ENCODE assay signal across 26 cellular contexts in the genomic region with DNA sequence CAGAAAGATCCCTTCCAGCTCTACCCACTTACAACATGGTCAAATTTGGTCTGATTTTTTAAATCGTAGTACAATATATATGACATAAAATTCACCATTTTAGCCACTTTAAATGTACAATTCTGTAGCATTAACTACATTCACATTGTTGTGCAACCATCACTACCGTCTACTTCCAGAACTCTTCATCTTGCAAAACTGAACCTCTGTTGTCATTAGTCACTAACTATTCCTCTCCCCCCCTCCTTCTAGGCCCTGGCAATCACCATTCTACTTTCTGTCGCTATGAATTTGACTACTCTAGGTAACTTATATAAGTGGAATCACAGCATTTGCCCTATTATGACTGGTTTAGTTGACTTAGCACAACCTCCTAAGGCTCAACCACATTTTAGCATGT. TPM values are rescaled to one million over a fixed set of nuclear protein-coding genes. Genes with fewer than 3 reads are reported as not detected.
"Had no signal": no experiment of that assay in that cellular context is flagged by ENCODE, and none has a peak within 500 bp of the region (broad histone marks: within the 10 kb centered on the region; RNA-seq: fewer than 3 reads in every experiment).

No MANE protein-coding gene starts in this region.

- H3K27ac Mint-ChIP-seq: activated B cell treated with CpG ODN at 0.5 μM for 24 hours; activated CD8-positive, alpha-beta T cell treated with anti-CD3 and anti-CD28 coated beads, Interleukin-2, amount 10 ng/mL, durations not matched to agents 7 days and 5 days; activated T-helper 1 cell treated with anti-CD3 and anti-CD28 coated beads, Interleukin-12 subunit alpha, Interleukin-12 subunit beta, Interleukin-2, Interleukin-4 antibody, amounts not matched to agents 30 ng/mL and 10 ng/mL and 1 ng/mL, durations not matched to agents 14 hours and 24 hours and 36 hours; nephron progenitor cell; stimulated activated naive B cell treated with anti-CD40 and anti-IgM and Interleukin-4, amounts not matched to agents 10 μg/mL and 1 μg/mL and 100 μg/mL, for 72 hours; type B pancreatic cell had no signal

- H3K27me3 Mint-ChIP-seq: activated B cell treated with CpG ODN at 0.5 μM for 24 hours; stimulated activated naive B cell treated with anti-CD40 and anti-IgM and Interleukin-4, amounts not matched to agents 10 μg/mL and 1 μg/mL and 100 μg/mL, for 72 hours had no signal

- H3K36me3 ChIP-seq: cardiac muscle cell, heart left ventricle, pancreas had no signal

- H3K27me3 ChIP-seq: body of pancreas, cardiac muscle cell, pancreas, testis had no signal

- ATAC-seq: activated CD8-positive, alpha-beta T cell treated with anti-CD3 and anti-CD28 coated beads, Interleukin-2, amount 10 ng/mL, durations not matched to agents 7 days and 5 days; body of pancreas; heart left ventricle; left colon; pancreas; right cardiac atrium; stimulated activated naive B cell treated with anti-CD40 and anti-IgM and Interleukin-4, amounts not matched to agents 10 μg/mL and 1 μg/mL and 100 μg/mL, for 72 hours had no signal

- H3K27ac ChIP-seq: body of pancreas, cardiac muscle cell, pancreas, testis had no signal

- H3K4me3 ChIP-seq: body of pancreas, cardiac muscle cell, heart left ventricle, pancreas, testis had no signal

- H3K4me3 Mint-ChIP-seq: activated B cell treated with CpG ODN at 0.5 μM for 24 hours; activated CD8-positive, alpha-beta T cell treated with anti-CD3 and anti-CD28 coated beads, Interleukin-2, amount 10 ng/mL, durations not matched to agents 7 days and 5 days; activated T-helper 1 cell treated with anti-CD3 and anti-CD28 coated beads, Interleukin-12 subunit alpha, Interleukin-12 subunit beta, Interleukin-2, Interleukin-4 antibody, amounts not matched to agents 30 ng/mL and 10 ng/mL and 1 ng/mL, durations not matched to agents 14 hours and 24 hours and 36 hours; nephron progenitor cell; stimulated activated naive B cell treated with anti-CD40 and anti-IgM and Interleukin-4, amounts not matched to agents 10 μg/mL and 1 μg/mL and 100 μg/mL, for 72 hours; type B pancreatic cell had no signal

- H3K9me3 Mint-ChIP-seq: type B pancreatic cell had no signal

- H3K4me1 ChIP-seq: testis had no signal

- H3K9me3 ChIP-seq: body of pancreas, heart left ventricle, pancreas, testis had no signal

- DNase-seq: activated B cell treated with CpG ODN at 0.5 μM for 24 hours; activated CD4-positive, alpha-beta T cell treated with anti-CD3 and anti-CD28 coated beads for 48 hours; activated CD8-positive, alpha-beta T cell treated with anti-CD3 and anti-CD28 coated beads, Interleukin-2, amount 10 ng/mL, durations not matched to agents 7 days and 5 days; activated gamma-delta T cell; activated naive CD4-positive, alpha-beta T cell treated with anti-CD3 and anti-CD28 coated beads, Interleukin-2, amount 50 U/mL, for 16 hours; anterior cingulate cortex; body of pancreas; cortex of kidney; heart left ventricle; left colon; mesenchymal stem cell; nephron progenitor cell; pancreas; right cardiac atrium; stimulated activated CD4-positive, alpha-beta T cell treated with anti-CD3 and anti-CD28 coated beads, Interleukin-2, amount 100 ng/mL, for 24 hours; stimulated activated naive B cell treated with anti-CD40 and anti-IgM and Interleukin-4, amounts not matched to agents 10 μg/mL and 1 μg/mL and 100 μg/mL, for 72 hours; T-helper 9 cell; testis had no signal

- H3K36me3 Mint-ChIP-seq: type B pancreatic cell had no signal

- H3K4me1 Mint-ChIP-seq: nephron progenitor cell had no signal

RNA-seq across cellular contexts. Expression of a gene that starts 35.7 kb away (rescaled TPM):
- total RNA-seq: cardiac muscle cell, epithelial cell of proximal tubule, fibroblast of villous mesenchyme, myocyte, pulmonary artery endothelial cell had no signal
- polyA plus RNA-seq: cardiac muscle cell had no signal

RNA-seq across cellular contexts. Expression of a gene that starts 52.5 kb away (rescaled TPM):
- total RNA-seq: cardiac muscle cell, cerebellum, epithelial cell of proximal tubule, fibroblast of villous mesenchyme, myocyte, pulmonary artery endothelial cell had no signal
- polyA plus RNA-seq: cardiac muscle cell had no signal
